Comparison of ENCODE assay signal across 1 cellular context in the genomic region with DNA sequence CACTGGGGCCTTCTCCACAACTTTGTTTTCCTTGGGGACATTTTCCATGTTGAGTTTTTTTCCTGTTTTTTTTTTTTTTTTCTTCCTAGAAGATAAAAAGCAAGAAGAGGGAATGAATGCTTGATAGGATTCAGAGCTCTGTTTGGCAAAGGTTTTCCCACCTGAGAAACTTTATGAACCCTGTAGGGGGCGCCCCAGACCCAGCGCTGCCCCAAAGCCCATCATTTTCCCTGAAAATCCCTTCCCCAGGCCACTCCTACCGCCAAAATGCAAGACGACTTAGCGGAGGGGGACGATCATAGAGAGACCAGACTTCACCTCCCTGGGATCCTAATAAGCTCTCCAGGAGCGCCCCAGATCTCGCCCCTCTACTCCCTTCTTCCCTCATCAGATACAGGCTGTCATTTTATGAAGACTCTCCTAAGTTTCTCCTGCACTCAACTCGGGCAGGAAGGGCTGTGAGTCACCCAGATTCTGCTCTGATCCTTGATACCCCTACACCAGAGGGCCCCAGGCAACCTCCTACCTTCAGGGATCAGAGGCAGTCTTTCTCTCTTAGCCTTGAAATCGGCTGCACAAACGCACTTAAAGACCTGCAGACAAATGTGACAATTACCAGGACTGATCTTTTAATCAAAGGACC.
TF ChIP-seq lines count a peak whose summit lies in the region.

No MANE protein-coding gene starts in this region.

TF ChIP-seq in GM12878, 131 proteins besides CTCF, POLR2A, EP300 and RAD21:
- TF ChIP-seq, protein P1, sequence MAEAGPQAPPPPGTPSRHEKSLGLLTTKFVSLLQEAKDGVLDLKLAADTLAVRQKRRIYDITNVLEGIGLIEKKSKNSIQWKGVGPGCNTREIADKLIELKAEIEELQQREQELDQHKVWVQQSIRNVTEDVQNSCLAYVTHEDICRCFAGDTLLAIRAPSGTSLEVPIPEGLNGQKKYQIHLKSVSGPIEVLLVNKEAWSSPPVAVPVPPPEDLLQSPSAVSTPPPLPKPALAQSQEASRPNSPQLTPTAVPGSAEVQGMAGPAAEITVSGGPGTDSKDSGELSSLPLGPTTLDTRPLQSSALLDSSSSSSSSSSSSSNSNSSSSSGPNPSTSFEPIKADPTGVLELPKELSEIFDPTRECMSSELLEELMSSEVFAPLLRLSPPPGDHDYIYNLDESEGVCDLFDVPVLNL (IDR thresholded peaks at IDR 0.05; ENCODE audit: low read depth, low read length) = no peak
- TF ChIP-seq, protein P2, sequence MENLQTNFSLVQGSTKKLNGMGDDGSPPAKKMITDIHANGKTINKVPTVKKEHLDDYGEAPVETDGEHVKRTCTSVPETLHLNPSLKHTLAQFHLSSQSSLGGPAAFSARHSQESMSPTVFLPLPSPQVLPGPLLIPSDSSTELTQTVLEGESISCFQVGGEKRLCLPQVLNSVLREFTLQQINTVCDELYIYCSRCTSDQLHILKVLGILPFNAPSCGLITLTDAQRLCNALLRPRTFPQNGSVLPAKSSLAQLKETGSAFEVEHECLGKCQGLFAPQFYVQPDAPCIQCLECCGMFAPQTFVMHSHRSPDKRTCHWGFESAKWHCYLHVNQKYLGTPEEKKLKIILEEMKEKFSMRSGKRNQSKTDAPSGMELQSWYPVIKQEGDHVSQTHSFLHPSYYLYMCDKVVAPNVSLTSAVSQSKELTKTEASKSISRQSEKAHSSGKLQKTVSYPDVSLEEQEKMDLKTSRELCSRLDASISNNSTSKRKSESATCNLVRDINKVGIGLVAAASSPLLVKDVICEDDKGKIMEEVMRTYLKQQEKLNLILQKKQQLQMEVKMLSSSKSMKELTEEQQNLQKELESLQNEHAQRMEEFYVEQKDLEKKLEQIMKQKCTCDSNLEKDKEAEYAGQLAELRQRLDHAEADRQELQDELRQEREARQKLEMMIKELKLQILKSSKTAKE (IDR thresholded peaks at IDR 0.05; ENCODE audit: low read depth, poor library complexity, severe bottlenecking) = no peak
- no peak for TF ChIP-seq NR2F1 (conservative IDR thresholded peaks at IDR 0.05)
- TF ChIP-seq, protein P3, sequence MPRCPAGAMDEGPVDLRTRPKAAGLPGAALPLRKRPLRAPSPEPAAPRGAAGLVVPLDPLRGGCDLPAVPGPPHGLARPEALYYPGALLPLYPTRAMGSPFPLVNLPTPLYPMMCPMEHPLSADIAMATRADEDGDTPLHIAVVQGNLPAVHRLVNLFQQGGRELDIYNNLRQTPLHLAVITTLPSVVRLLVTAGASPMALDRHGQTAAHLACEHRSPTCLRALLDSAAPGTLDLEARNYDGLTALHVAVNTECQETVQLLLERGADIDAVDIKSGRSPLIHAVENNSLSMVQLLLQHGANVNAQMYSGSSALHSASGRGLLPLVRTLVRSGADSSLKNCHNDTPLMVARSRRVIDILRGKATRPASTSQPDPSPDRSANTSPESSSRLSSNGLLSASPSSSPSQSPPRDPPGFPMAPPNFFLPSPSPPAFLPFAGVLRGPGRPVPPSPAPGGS (IDR thresholded peaks at IDR 0.05; ENCODE audit: borderline replicate concordance, insufficient read depth, low read depth, low read length, poor library complexity, severe bottlenecking) = no peak
- TF ChIP-seq, protein P4, sequence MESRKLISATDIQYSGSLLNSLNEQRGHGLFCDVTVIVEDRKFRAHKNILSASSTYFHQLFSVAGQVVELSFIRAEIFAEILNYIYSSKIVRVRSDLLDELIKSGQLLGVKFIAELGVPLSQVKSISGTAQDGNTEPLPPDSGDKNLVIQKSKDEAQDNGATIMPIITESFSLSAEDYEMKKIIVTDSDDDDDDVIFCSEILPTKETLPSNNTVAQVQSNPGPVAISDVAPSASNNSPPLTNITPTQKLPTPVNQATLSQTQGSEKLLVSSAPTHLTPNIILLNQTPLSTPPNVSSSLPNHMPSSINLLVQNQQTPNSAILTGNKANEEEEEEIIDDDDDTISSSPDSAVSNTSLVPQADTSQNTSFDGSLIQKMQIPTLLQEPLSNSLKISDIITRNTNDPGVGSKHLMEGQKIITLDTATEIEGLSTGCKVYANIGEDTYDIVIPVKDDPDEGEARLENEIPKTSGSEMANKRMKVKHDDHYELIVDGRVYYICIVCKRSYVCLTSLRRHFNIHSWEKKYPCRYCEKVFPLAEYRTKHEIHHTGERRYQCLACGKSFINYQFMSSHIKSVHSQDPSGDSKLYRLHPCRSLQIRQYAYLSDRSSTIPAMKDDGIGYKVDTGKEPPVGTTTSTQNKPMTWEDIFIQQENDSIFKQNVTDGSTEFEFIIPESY (IDR thresholded peaks at IDR 0.05) = no peak
- TF ChIP-seq MXI1 (IDR thresholded peaks at IDR 0.05; ENCODE audit: low read depth, low read length) = no peak
- no peak for TF ChIP-seq DPF2 (IDR thresholded peaks at IDR 0.05)
- TF ChIP-seq YBX1 (IDR thresholded peaks at IDR 0.05) = no peak
- no peak for TF ChIP-seq FOXM1 (IDR thresholded peaks at IDR 0.05; ENCODE audit: low read depth, low read length)
- no peak for TF ChIP-seq RB1 (IDR thresholded peaks at IDR 0.05; ENCODE audit: borderline replicate concordance)
- TF ChIP-seq, protein P5, sequence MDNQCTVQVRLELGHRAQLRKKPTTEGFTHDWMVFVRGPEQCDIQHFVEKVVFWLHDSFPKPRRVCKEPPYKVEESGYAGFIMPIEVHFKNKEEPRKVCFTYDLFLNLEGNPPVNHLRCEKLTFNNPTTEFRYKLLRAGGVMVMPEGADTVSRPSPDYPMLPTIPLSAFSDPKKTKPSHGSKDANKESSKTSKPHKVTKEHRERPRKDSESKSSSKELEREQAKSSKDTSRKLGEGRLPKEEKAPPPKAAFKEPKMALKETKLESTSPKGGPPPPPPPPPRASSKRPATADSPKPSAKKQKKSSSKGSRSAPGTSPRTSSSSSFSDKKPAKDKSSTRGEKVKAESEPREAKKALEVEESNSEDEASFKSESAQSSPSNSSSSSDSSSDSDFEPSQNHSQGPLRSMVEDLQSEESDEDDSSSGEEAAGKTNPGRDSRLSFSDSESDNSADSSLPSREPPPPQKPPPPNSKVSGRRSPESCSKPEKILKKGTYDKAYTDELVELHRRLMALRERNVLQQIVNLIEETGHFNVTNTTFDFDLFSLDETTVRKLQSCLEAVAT (IDR thresholded peaks at IDR 0.05) = no peak
- no peak for TF ChIP-seq CHD4 (IDR thresholded peaks at IDR 0.05)
- no peak for TF ChIP-seq CBX3 (IDR thresholded peaks at IDR 0.05; ENCODE audit: borderline replicate concordance, low read depth)
- TF ChIP-seq, protein P6, sequence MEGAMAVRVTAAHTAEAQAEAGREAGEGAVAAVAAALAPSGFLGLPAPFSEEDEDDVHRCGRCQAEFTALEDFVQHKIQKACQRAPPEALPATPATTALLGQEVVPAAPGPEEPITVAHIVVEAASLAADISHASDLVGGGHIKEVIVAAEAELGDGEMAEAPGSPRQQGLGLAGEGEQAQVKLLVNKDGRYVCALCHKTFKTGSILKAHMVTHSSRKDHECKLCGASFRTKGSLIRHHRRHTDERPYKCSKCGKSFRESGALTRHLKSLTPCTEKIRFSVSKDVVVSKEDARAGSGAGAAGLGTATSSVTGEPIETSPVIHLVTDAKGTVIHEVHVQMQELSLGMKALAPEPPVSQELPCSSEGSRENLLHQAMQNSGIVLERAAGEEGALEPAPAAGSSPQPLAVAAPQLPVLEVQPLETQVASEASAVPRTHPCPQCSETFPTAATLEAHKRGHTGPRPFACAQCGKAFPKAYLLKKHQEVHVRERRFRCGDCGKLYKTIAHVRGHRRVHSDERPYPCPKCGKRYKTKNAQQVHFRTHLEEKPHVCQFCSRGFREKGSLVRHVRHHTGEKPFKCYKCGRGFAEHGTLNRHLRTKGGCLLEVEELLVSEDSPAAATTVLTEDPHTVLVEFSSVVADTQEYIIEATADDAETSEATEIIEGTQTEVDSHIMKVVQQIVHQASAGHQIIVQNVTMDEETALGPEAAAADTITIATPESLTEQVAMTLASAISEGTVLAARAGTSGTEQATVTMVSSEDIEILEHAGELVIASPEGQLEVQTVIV (IDR thresholded peaks at IDR 0.05; ENCODE audit: borderline replicate concordance, partially characterized antibody) = no peak
- TF ChIP-seq, protein P7, sequence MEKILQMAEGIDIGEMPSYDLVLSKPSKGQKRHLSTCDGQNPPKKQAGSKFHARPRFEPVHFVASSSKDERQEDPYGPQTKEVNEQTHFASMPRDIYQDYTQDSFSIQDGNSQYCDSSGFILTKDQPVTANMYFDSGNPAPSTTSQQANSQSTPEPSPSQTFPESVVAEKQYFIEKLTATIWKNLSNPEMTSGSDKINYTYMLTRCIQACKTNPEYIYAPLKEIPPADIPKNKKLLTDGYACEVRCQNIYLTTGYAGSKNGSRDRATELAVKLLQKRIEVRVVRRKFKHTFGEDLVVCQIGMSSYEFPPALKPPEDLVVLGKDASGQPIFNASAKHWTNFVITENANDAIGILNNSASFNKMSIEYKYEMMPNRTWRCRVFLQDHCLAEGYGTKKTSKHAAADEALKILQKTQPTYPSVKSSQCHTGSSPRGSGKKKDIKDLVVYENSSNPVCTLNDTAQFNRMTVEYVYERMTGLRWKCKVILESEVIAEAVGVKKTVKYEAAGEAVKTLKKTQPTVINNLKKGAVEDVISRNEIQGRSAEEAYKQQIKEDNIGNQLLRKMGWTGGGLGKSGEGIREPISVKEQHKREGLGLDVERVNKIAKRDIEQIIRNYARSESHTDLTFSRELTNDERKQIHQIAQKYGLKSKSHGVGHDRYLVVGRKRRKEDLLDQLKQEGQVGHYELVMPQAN (conservative IDR thresholded peaks at IDR 0.05) = no peak
